Comparison of ENCODE assay signal across 11 cellular contexts in the genomic region with DNA sequence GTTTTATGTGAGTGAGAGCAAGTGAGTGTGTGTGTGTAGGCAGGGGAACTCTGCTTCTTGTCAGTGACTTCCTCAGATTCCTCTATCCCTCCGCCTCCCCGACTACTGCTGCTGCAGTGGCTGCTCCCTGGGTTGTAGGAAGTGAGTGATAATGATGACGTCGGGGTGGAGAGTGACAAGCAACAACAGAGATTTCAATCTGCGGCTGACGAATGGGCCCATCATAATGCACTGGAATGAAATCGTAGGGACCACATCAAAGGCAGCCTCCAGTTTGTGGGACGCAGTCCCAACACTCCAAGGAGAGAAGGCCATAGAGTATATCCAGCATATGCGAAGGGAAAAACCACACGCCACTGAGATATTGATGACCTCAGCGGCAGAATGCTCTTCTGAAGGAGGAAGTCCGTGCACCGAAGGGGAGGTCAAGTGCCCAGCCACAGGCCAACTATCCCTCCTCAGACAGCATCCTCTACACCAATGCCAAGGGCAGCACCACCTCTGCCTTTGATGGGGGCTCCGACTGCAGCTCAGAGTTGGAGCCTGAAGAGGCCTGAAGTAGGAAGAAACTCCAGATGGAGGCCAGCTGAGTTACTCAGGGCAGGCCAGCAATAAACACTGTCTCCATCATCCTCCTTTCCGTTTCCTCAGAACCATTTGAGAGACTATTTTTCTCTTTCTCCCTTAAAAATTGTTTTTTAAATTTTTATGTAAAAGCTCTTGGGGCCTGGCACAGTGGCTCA. TPM values are rescaled to one million over a fixed set of nuclear protein-coding genes. Genes with fewer than 3 reads are reported as not detected.
DNase-seq lines count a peak whose midpoint lies in the region; ATAC-seq, FAIRE-seq and TF ChIP-seq lines count a peak whose summit lies in the region.
"Had no signal": no experiment of that assay in that cellular context is flagged by ENCODE, and none has a peak within 500 bp of the region (broad histone marks: within the 10 kb centered on the region; RNA-seq: fewer than 3 reads in every experiment).

No MANE protein-coding gene starts in this region.

- FAIRE-seq in RCC 7860 (lab: Jason Lieb, UNC): no peak
- FAIRE-seq: keratinocyte had no signal

- no peak overlapping the region for H3K9ac ChIP-seq in endodermal cell (ENCODE audit: extremely low read depth, low read length, poor library complexity, severe bottlenecking)

- H3K4me1 ChIP-seq in endodermal cell (ENCODE audit: control insufficient read depth, insufficient read depth, low read length) (no peaks in the 10 kb centered on the region), mucosa of descending colon (ENCODE audit: low read depth) (no peaks in the 10 kb centered on the region)

- no peak for TF ChIP-seq CTCF in CD14-positive monocyte (IDR thresholded peaks at IDR 0.05)
- no peak for TF ChIP-seq CTCF in NB4 (IDR thresholded peaks at IDR 0.05; ENCODE audit: low read depth, low read length)
- no peak for TF ChIP-seq CTCF in endodermal cell (conservative IDR thresholded peaks at IDR 0.05)
- no peak for TF ChIP-seq CTCF in mucosa of descending colon (IDR thresholded peaks at IDR 0.05)

- ATAC-seq in mucosa of descending colon (peak; percentile 48), HG03196 (IDR thresholded peaks at IDR 0.05; ENCODE audit: unreplicated experiment) (no peak)

- H3K36me3 Mint-ChIP-seq in CD14-positive monocyte (peaks cover 33 to 35% of the 10 kb centered on the region in 2 donors), endodermal cell (ENCODE audit: low read depth) (peaks cover 20% of the 10 kb centered on the region)

- no peaks in the 10 kb centered on the region for H3K9me3 Mint-ChIP-seq in CD14-positive monocyte
- H3K9me3 Mint-ChIP-seq in endodermal cell: no peaks in the 10 kb centered on the region

- H3K27me3 ChIP-seq in endodermal cell (ENCODE audit: control insufficient read depth, insufficient read depth, low read length, poor library complexity, severe bottlenecking): no peaks in the 10 kb centered on the region

- no peaks in the 10 kb centered on the region for H3K9me3 ChIP-seq in endodermal cell (ENCODE audit: control insufficient read depth, low read length)
- H3K9me3 ChIP-seq in mucosa of descending colon: no peaks in the 10 kb centered on the region

- no peak for DNase-seq in CD14-positive monocyte (ENCODE audit: low spot score)
- peak; percentile 18 for DNase-seq in NB4 (ENCODE audit: low read depth)
- no peak for DNase-seq in endodermal cell
- peak in 1 of 3 donors; percentile 21 for DNase-seq in mucosa of descending colon
- DNase-seq in NCI-H2196 (lab: John Stamatoyannopoulos, UW; ENCODE audit: unreplicated experiment): no peak
- DNase-seq in RCC 7860 (ENCODE audit: low spot score): no peak
- no peak for DNase-seq in activated CD4-positive, CD25-positive, alpha-beta regulatory T cell treated with anti-CD3 and anti-CD28 coated beads, Interleukin-2, amount 50 U/mL, for 72 hours
- DNase-seq: activated T-cell treated with anti-CD3 and anti-CD28 coated beads for 4 hours, cortex of kidney had no signal

- H3K36me3 ChIP-seq in endodermal cell (ENCODE audit: control insufficient read depth, insufficient read depth, low read length): peaks cover 37% of the 10 kb centered on the region
- no peaks in the 10 kb centered on the region for H3K36me3 ChIP-seq in mucosa of descending colon (ENCODE audit: low read depth)

- intact Hi-C loops in CD14-positive monocyte (cut with micrococcal nuclease): no loop called here
- intact Hi-C loops in mucosa of descending colon (cut with DNase I, micrococcal nuclease): no loop called here

- H3K27me3 Mint-ChIP-seq in CD14-positive monocyte (ENCODE audit: low read depth in 3 of 3) (no peaks in the 10 kb centered on the region), endodermal cell (ENCODE audit: insufficient read depth) (no peaks in the 10 kb centered on the region)

- H3K4me3 ChIP-seq in NB4 (ENCODE audit: low read depth, low read length) (no peak overlapping the region), endodermal cell (ENCODE audit: low read length) (no peak overlapping the region), mucosa of descending colon (no peak overlapping the region)

- H3K27ac Mint-ChIP-seq in CD14-positive monocyte: peak overlapping the region in 5 of 7 donors; percentile 38 to 80 (median 74)
- H3K27ac Mint-ChIP-seq in endodermal cell: peak overlapping the region; percentile 74

- TF ChIP-seq POLR2A in NB4 (IDR thresholded peaks at IDR 0.05; ENCODE audit: extremely low read depth, insufficient read length): no peak

- no peak overlapping the region for H3K27ac ChIP-seq in endodermal cell (ENCODE audit: low read depth, low read length)

- WGBS in endodermal cell (ENCODE audit: insufficient coverage in 1 of 2, insufficient read length in 1 of 2), 2 experiments: 92 to 93% methylated on average over 11 to 15 of the region's 15 CpGs

- H3K4me3 Mint-ChIP-seq in CD14-positive monocyte (no peak overlapping the region), endodermal cell (no peak overlapping the region)

- peaks cover 4% of the 10 kb centered on the region for H3K4me1 Mint-ChIP-seq in CD14-positive monocyte
- peaks cover 12% of the 10 kb centered on the region for H3K4me1 Mint-ChIP-seq in endodermal cell

RNA-seq across cellular contexts. Expression of gene STMP1, which starts 11.3 kb away (rescaled TPM):
- polyA plus RNA-seq in CD14-positive monocyte: 100 to 1,000 TPM in 1 of 2 donors, 10 to 100 TPM in 1; 88.8 to 108 TPM
- 10 to 100 TPM; 33.1 to 38.2 TPM for total RNA-seq in endodermal cell
- 64.2 TPM for polyA plus RNA-seq in endodermal cell (2013, experiment 1 of 2)
- 63.6 TPM for polyA plus RNA-seq in endodermal cell (2013, experiment 2 of 2)
- 10 to 100 TPM; 23.5 to 28.5 (median 24.9) TPM for total RNA-seq in mucosa of descending colon
